Comparison of ENCODE assay signal across 8 cellular contexts in genomic region chr17:40551874-40552768, GRCh38. TPM values are rescaled to one million over a fixed set of nuclear protein-coding genes. Genes with fewer than 3 reads are reported as not detected.
DNase-seq lines count a peak whose midpoint lies in the region; ATAC-seq and TF ChIP-seq lines count a peak whose summit lies in the region.

No MANE protein-coding gene starts in this region.

- peaks cover 50% of the 10 kb centered on the region for H3K36me3 Mint-ChIP-seq in activated naive CD4-positive, alpha-beta T cell treated with anti-CD3 and anti-CD28 coated beads for 36 hours (ENCODE audit: low read depth)
- peaks cover 25% of the 10 kb centered on the region for H3K36me3 Mint-ChIP-seq in activated naive CD8-positive, alpha-beta T cell

- peaks cover 0 to 30% (median 0%) of the 10 kb centered on the region in 6 donors for H3K36me3 ChIP-seq in spleen

- peaks cover 100% of the 10 kb centered on the region for H3K4me1 Mint-ChIP-seq in activated naive CD4-positive, alpha-beta T cell treated with anti-CD3 and anti-CD28 coated beads for 36 hours (ENCODE audit: low read depth)
- H3K4me1 Mint-ChIP-seq in activated naive CD8-positive, alpha-beta T cell (ENCODE audit: low read depth) = peaks cover 97% of the 10 kb centered on the region

- TF ChIP-seq POLR2A in spleen (IDR thresholded peaks at IDR 0.05) = no peak

- ATAC-seq in right cardiac atrium = no peak
- no peak for ATAC-seq in HG02571 (IDR thresholded peaks at IDR 0.05; ENCODE audit: unreplicated experiment)
- ATAC-seq in GM18873 (IDR thresholded peaks at IDR 0.05; ENCODE audit: low FRiP score, unreplicated experiment) = no peak

- intact Hi-C loops in activated naive CD4-positive, alpha-beta T cell treated with anti-CD3 and anti-CD28 coated beads for 36 hours (cut with micrococcal nuclease) = no loop called here
- intact Hi-C loops in right cardiac atrium (cut with DNase I) = loop anchor here in 1 of 4 donors (2.0 kb wide), 1 partner anchor 13 kb away; no protein-coding TSS in a partner anchor
- intact Hi-C loops in spleen (cut with DNase I; ENCODE audit: low total_unique reads) = no loop called here

- H3K4me3 ChIP-seq in right cardiac atrium (ENCODE audit: low read length) (no peak overlapping the region), spleen (no peak overlapping the region)

- TF ChIP-seq CTCF in spleen (IDR thresholded peaks at IDR 0.05 in 8 of 11, conservative IDR thresholded peaks at IDR 0.05 in 3 of 11) = no peak

- peaks cover 3% of the 10 kb centered on the region for H3K9me3 Mint-ChIP-seq in activated naive CD4-positive, alpha-beta T cell treated with anti-CD3 and anti-CD28 coated beads for 36 hours
- no peaks in the 10 kb centered on the region for H3K9me3 Mint-ChIP-seq in activated naive CD8-positive, alpha-beta T cell (ENCODE audit: low read depth)

- H3K27me3 Mint-ChIP-seq in activated naive CD4-positive, alpha-beta T cell treated with anti-CD3 and anti-CD28 coated beads for 36 hours (ENCODE audit: low read depth) = no peaks in the 10 kb centered on the region
- no peaks in the 10 kb centered on the region for H3K27me3 Mint-ChIP-seq in activated naive CD8-positive, alpha-beta T cell

- WGBS in right cardiac atrium = 63% methylated on average over 32 of the region's 32 CpGs
- 70 to 89% (median 79%) methylated on average over 26 to 32 of the region's 32 CpGs for WGBS in spleen, 5 donors

- H3K27me3 ChIP-seq in right cardiac atrium (ENCODE audit: control insufficient read depth, insufficient read depth) = no peaks in the 10 kb centered on the region
- H3K27me3 ChIP-seq in spleen (replicated peaks in 1 of 7) = no peaks in the 10 kb centered on the region

- H3K27ac Mint-ChIP-seq in activated naive CD4-positive, alpha-beta T cell treated with anti-CD3 and anti-CD28 coated beads for 36 hours = peak overlapping the region; percentile 89
- peak overlapping the region; percentile 83 for H3K27ac Mint-ChIP-seq in activated naive CD8-positive, alpha-beta T cell

- CTCF ChIA-PET in activated naive CD4-positive, alpha-beta T cell treated with anti-CD3 and anti-CD28 coated beads for 36 hours (lab: Charles Lee) = interaction anchor here (0.6 to 4.0 kb wide), 7 partner anchors 8 to 1141 kb away, joined by 3 to 24 read pairs (median 4); no protein-coding TSS in a partner anchor

- DNase-seq in activated naive CD4-positive, alpha-beta T cell treated with anti-CD3 and anti-CD28 coated beads for 36 hours = peak; percentile 32
- no peak for DNase-seq in activated naive CD4-positive, alpha-beta T cell (lab: John Stamatoyannopoulos, UW)
- DNase-seq in right cardiac atrium = peak; percentile 75 to 82 (median 79)
- DNase-seq in spleen = peak; percentile 68
- DNase-seq in NCI-H524 (lab: John Stamatoyannopoulos, UW) = no peak

- peaks cover 61% of the 10 kb centered on the region for H3K4me1 ChIP-seq in right cardiac atrium (ENCODE audit: control insufficient read depth, insufficient read depth, low read length)
- peaks cover 68 to 99% (median 94%) of the 10 kb centered on the region in 6 donors for H3K4me1 ChIP-seq in spleen

- peak overlapping the region; percentile 35 for H3K4me3 Mint-ChIP-seq in activated naive CD4-positive, alpha-beta T cell treated with anti-CD3 and anti-CD28 coated beads for 36 hours
- peak overlapping the region; percentile 30 for H3K4me3 Mint-ChIP-seq in activated naive CD8-positive, alpha-beta T cell

- H3K27ac ChIP-seq in right cardiac atrium (ENCODE audit: low read length) (peak overlapping the region; percentile 76), spleen (peak overlapping the region; percentile 35 to 95 (median 88))

- no peaks in the 10 kb centered on the region for H3K9me3 ChIP-seq in right cardiac atrium (ENCODE audit: control insufficient read depth, low read length)
- no peaks in the 10 kb centered on the region for H3K9me3 ChIP-seq in spleen

RNA-seq across cellular contexts. Expression of gene CCR7, which starts 13.2 kb away (rescaled TPM):
- total RNA-seq in activated naive CD4-positive, alpha-beta T cell treated with anti-CD3 and anti-CD28 coated beads for 36 hours = 100 to 1,000 TPM; 150 to 156 TPM
- total RNA-seq in right cardiac atrium = under 1 TPM in 2 of 4 donors, not detected in 2; 0.19 to 0.20 TPM
- 0.11 TPM for polyA plus RNA-seq in right cardiac atrium
- total RNA-seq in spleen = 10 to 100 TPM; 31.9 to 77.4 (median 49.9) TPM
- 10 to 100 TPM; 29.0 to 79.1 (median 63.5) TPM for polyA plus RNA-seq in spleen

RNA-seq across cellular contexts. Expression of gene TNS4, which starts 50.7 kb away (rescaled TPM):
- 1 to 10 TPM; 4.7 to 5.9 TPM for total RNA-seq in activated naive CD4-positive, alpha-beta T cell treated with anti-CD3 and anti-CD28 coated beads for 36 hours
- total RNA-seq in right cardiac atrium (under 1 TPM in 1 of 4 donors, not detected in 3; 0.14 TPM), spleen (1 to 10 TPM in 1 of 7 donors, under 1 TPM in 5, not detected in 1; 0.14 to 1.3 (median 0.41) TPM)
- polyA plus RNA-seq in right cardiac atrium (not detected), spleen (under 1 TPM; 0.15 to 0.45 (median 0.21) TPM)

Comparison
In these comparisons a context has a peak if more than half of its experiments do, and no peak if none do; other contexts are left out.
1. DNase-seq: peak in activated naive CD4-positive, alpha-beta T cell treated with anti-CD3 and anti-CD28 coated beads for 36 hours (single experiment), right cardiac atrium (3 of 3) and spleen (single experiment); none in activated naive CD4-positive, alpha-beta T cell (0 of 4) and NCI-H524 (0 of 2).
2. RNA of gene CCR7, which starts 13.2 kb away (total RNA-seq): 150 to 156 TPM in activated naive CD4-positive, alpha-beta T cell treated with anti-CD3 and anti-CD28 coated beads for 36 hours and 31.9 to 77.4 TPM in spleen; 0.19 to 0.20 TPM in right cardiac atrium; every median in the first group is over 10 times any median in the second.